Comparison of ENCODE assay signal across 8 cellular contexts in genomic region chr1:12166834-12167492, GRCh38. TPM values are rescaled to one million over a fixed set of nuclear protein-coding genes. Genes with fewer than 3 reads are reported as not detected.
A peak's percentile ranks its signal among the peaks of the same experiment; 100 is the strongest.
DNase-seq lines count a peak whose midpoint lies in the region; ATAC-seq and TF ChIP-seq lines count a peak whose summit lies in the region.

TSS of gene TNFRSF1B (plus strand) at chr1:12166991. CDS start at chr1:12167092, 101 bp downstream.

- intact Hi-C loops in Right ventricle myocardium superior (cut with DNase I): no loop called here

- no peak for TF ChIP-seq CTCF in GM12875 (IDR thresholded peaks at IDR 0.05; ENCODE audit: borderline replicate concordance, insufficient read depth, low read depth, low read length)

- no peak for DNase-seq in SJCRH30
- peak; percentile 69 for DNase-seq in activated naive CD4-positive, alpha-beta T cell treated with anti-CD3 and anti-CD28 coated beads, Interleukin-2, amount 50 U/mL, for 16 hours
- peak; percentile 86 for DNase-seq in Right ventricle myocardium superior
- DNase-seq in pulmonary artery endothelial cell (ENCODE audit: low read depth, low spot score): no peak
- DNase-seq in HPDE6-E6E7 (ENCODE audit: extremely low spot score): no peak

- H3K4me3 ChIP-seq in GM12875 (ENCODE audit: low read depth, low read length) (peak within 1 kb of the TSS; percentile 96), SJCRH30 (peak within 1 kb of the TSS; percentile 47)

- no peaks in the 10 kb centered on the region for H3K36me3 ChIP-seq in SJCRH30

- peak within 1 kb of the TSS; percentile 41; the same call in 1 of the 2 replicates for H3K27ac ChIP-seq in SJCRH30

- H3K9me3 ChIP-seq in SJCRH30 (replicated peaks): no peaks in the 10 kb centered on the region

- peak; percentile 32 for ATAC-seq in HG02623 (IDR thresholded peaks at IDR 0.05; ENCODE audit: unreplicated experiment)
- ATAC-seq in Right ventricle myocardium superior (ENCODE audit: poor library complexity): peak; percentile 71
- no peak for ATAC-seq in GM19328 (IDR thresholded peaks at IDR 0.05; ENCODE audit: unreplicated experiment)

- no peaks in the 10 kb centered on the region for H3K27me3 ChIP-seq in SJCRH30

- H3K4me1 ChIP-seq in SJCRH30: peaks cover 11% of the 10 kb centered on the region

RNA-seq across cellular contexts. Expression of gene TNFRSF1B, which starts in this region (rescaled TPM):
- 6.8 and 7.0 TPM in 2 replicates for total RNA-seq in SJCRH30 (2014; rRNA removed; shearing (Covaris generic))
- 13.7 TPM for total RNA-seq in Right ventricle myocardium superior
- 21.1 and 26.1 TPM in 2 replicates for total RNA-seq in pulmonary artery endothelial cell

Comparison
In these comparisons a context has a peak if more than half of its experiments do, and no peak if none do; other contexts are left out.
1. DNase-seq: peak in activated naive CD4-positive, alpha-beta T cell treated with anti-CD3 and anti-CD28 coated beads, Interleukin-2, amount 50 U/mL, for 16 hours (single experiment) and Right ventricle myocardium superior (single experiment); none in SJCRH30 (0 of 2), pulmonary artery endothelial cell (single experiment) and HPDE6-E6E7 (single experiment).